Comparison of ENCODE assay signal across 1 cellular context in genomic region chr3:171741377-171741776, GRCh38.
TF ChIP-seq lines count a peak whose summit lies in the region.

No MANE protein-coding gene starts in this region.

TF ChIP-seq in SK-N-SH treated with all-trans-retinoic acid at 6 μM for 48 hours, 23 proteins besides CTCF, POLR2A, EP300 and RAD21 (continued from another document):
- TF ChIP-seq CREB5 (CRISPR knock-in tag; IDR thresholded peaks at IDR 0.05; ENCODE audit: low read depth) = no peak
- TF ChIP-seq ZNF70 (CRISPR knock-in tag; IDR thresholded peaks at IDR 0.05) = no peak
